ENCODE assay signal across 9 cellular contexts in genomic region chr22:29305836-29306174, GRCh38. TPM values are rescaled to one million over a fixed set of nuclear protein-coding genes. Genes with fewer than 3 reads are reported as not detected.
DNase-seq lines count a peak whose midpoint lies in the region; ATAC-seq and TF ChIP-seq lines count a peak whose summit lies in the region.
"Had no signal": no experiment of that assay in that cellular context is flagged by ENCODE, and none has a peak within 500 bp of the region (broad histone marks: within the 10 kb centered on the region; RNA-seq: fewer than 3 reads in every experiment).

No MANE protein-coding gene starts in this region.

- H3K27me3 ChIP-seq in CD8-positive, alpha-beta memory T cell (ENCODE audit: insufficient read depth, low read length, poor library complexity, severe bottlenecking), result peaks cover 8% of the 10 kb centered on the region
- H3K27me3 ChIP-seq in OCI-LY1 (ENCODE audit: insufficient read depth, low read length), result peaks cover 8% of the 10 kb centered on the region; the same call in 1 of the 2 replicates
- H3K27me3 ChIP-seq in effector memory CD4-positive, alpha-beta T cell (replicated peaks; ENCODE audit: control insufficient read depth, insufficient read depth, low read length, poor library complexity, severe bottlenecking), result no peaks in the 10 kb centered on the region

- H3K4me1 ChIP-seq in CD8-positive, alpha-beta memory T cell (ENCODE audit: insufficient read depth, low read length), result peaks cover 3% of the 10 kb centered on the region
- H3K4me1 ChIP-seq in OCI-LY1 (ENCODE audit: insufficient read depth, low read length, severe bottlenecking), result peaks cover 8% of the 10 kb centered on the region
- H3K4me1 ChIP-seq in effector memory CD4-positive, alpha-beta T cell (ENCODE audit: control insufficient read depth, insufficient read depth, low read length, poor library complexity, severe bottlenecking), result peaks cover 25% of the 10 kb centered on the region

- TF ChIP-seq CTCF in OCI-LY1 (IDR thresholded peaks at IDR 0.05; ENCODE audit: low read length), result no peak
- TF ChIP-seq CTCF in osteocyte (IDR thresholded peaks at IDR 0.05), result no peak

- H3K79me2 ChIP-seq in OCI-LY1 (ENCODE audit: insufficient read depth, low read length), result no peaks in the 10 kb centered on the region

- peak overlapping the region; percentile 50 for H3K4me2 ChIP-seq in OCI-LY1 (ENCODE audit: low read length)

- no peaks in the 10 kb centered on the region for H3K36me3 ChIP-seq in CD8-positive, alpha-beta memory T cell (ENCODE audit: insufficient read depth, low read length)
- H3K36me3 ChIP-seq in OCI-LY1 (ENCODE audit: insufficient read depth, low read length), result peaks cover 4% of the 10 kb centered on the region
- no peaks in the 10 kb centered on the region for H3K36me3 ChIP-seq in effector memory CD4-positive, alpha-beta T cell (ENCODE audit: control insufficient read depth, insufficient read depth, low read length)

- H3K27ac Mint-ChIP-seq in CD8-positive, alpha-beta memory T cell, result no peak overlapping the region
- H3K27ac Mint-ChIP-seq in osteocyte (ENCODE audit: unreplicated experiment), result peak overlapping the region; percentile 82

- H2AFZ ChIP-seq in OCI-LY1 (ENCODE audit: low read length), result no peak overlapping the region

- peaks cover 10 to 31% (median 12%) of the 10 kb centered on the region in 3 donors for H3K4me1 Mint-ChIP-seq in CD8-positive, alpha-beta memory T cell
- H3K4me1 Mint-ChIP-seq in osteocyte (ENCODE audit: unreplicated experiment), result peaks cover 53% of the 10 kb centered on the region

- POLR2A ChIA-PET in CD8-positive, alpha-beta memory T cell (lab: Charles Lee), result no interaction called here

- H3K9me3 ChIP-seq in CD8-positive, alpha-beta memory T cell (ENCODE audit: low read length), result no peaks in the 10 kb centered on the region
- H3K9me3 ChIP-seq in OCI-LY1 (ENCODE audit: low read length), result no peaks in the 10 kb centered on the region
- H3K9me3 ChIP-seq in effector memory CD4-positive, alpha-beta T cell (ENCODE audit: control insufficient read depth, low read length), result no peaks in the 10 kb centered on the region

- peak overlapping the region; percentile 56 for H3K4me3 ChIP-seq in CD8-positive, alpha-beta memory T cell (ENCODE audit: low read length)
- no peak overlapping the region for H3K4me3 ChIP-seq in OCI-LY1 (ENCODE audit: low read depth, low read length, poor library complexity, severe bottlenecking)
- peak overlapping the region; percentile 73 for H3K4me3 ChIP-seq in effector memory CD4-positive, alpha-beta T cell (ENCODE audit: insufficient read depth, low read depth, low read length, poor library complexity, severe bottlenecking)

- DNase-seq in CD8-positive, alpha-beta memory T cell, result no peak
- DNase-seq in effector memory CD4-positive, alpha-beta T cell, result no peak
- DNase-seq in osteocyte (ENCODE audit: extremely low spot score, unreplicated experiment), result no peak
- DNase-seq in HuH-7.5 (ENCODE audit: low spot score), result no peak
- no peak for DNase-seq in stimulated activated CD4-positive, alpha-beta T cell treated with anti-CD3 and anti-CD28 coated beads, Interleukin-2, amount 100 ng/mL, for 48 hours
- DNase-seq: activated CD4-positive, alpha-beta T cell treated with anti-CD3 and anti-CD28 coated beads for 1 hour had no signal

- H3K9ac ChIP-seq in OCI-LY1 (ENCODE audit: low read length), result no peak overlapping the region

- H3K9me2 ChIP-seq in OCI-LY1 (ENCODE audit: low read depth, low read length), result no peaks in the 10 kb centered on the region

- H3K4me3 Mint-ChIP-seq in CD8-positive, alpha-beta memory T cell, result peak overlapping the region; percentile 72 to 88 (median 77)
- peak overlapping the region; percentile 81 for H3K4me3 Mint-ChIP-seq in osteocyte (ENCODE audit: unreplicated experiment)

- H3K27ac ChIP-seq in CD8-positive, alpha-beta memory T cell (ENCODE audit: low read depth, low read length), result no peak overlapping the region
- H3K27ac ChIP-seq in OCI-LY1 (ENCODE audit: low read depth, low read length, poor library complexity, severe bottlenecking), result no peak overlapping the region
- H3K27ac ChIP-seq in effector memory CD4-positive, alpha-beta T cell (ENCODE audit: insufficient read depth, low read length, poor library complexity, severe bottlenecking), result no peak overlapping the region

- CTCF ChIA-PET in CD8-positive, alpha-beta memory T cell (lab: Charles Lee), result no interaction called here

- no peaks in the 10 kb centered on the region for H3F3A ChIP-seq in OCI-LY1 (ENCODE audit: insufficient read depth, low read length)

- H3K36me3 Mint-ChIP-seq in CD8-positive, alpha-beta memory T cell, result peaks cover 0 to 8% (median 2%) of the 10 kb centered on the region in 3 donors
- H3K36me3 Mint-ChIP-seq in osteocyte (ENCODE audit: unreplicated experiment), result peaks cover 7% of the 10 kb centered on the region

- H4K20me1 ChIP-seq in OCI-LY1 (ENCODE audit: insufficient read depth, low read length), result no peaks in the 10 kb centered on the region

- ATAC-seq in GM18909 (IDR thresholded peaks at IDR 0.05; ENCODE audit: poor library complexity, unreplicated experiment) (no peak), HG03025 (IDR thresholded peaks at IDR 0.05; ENCODE audit: low FRiP score, unreplicated experiment) (no peak)

- peaks cover 9 to 17% of the 10 kb centered on the region in 2 donors for H3K27me3 Mint-ChIP-seq in CD8-positive, alpha-beta memory T cell
- no peaks in the 10 kb centered on the region for H3K27me3 Mint-ChIP-seq in osteocyte (ENCODE audit: unreplicated experiment)

- no peaks in the 10 kb centered on the region for H3K9me3 Mint-ChIP-seq in CD8-positive, alpha-beta memory T cell
- no peaks in the 10 kb centered on the region for H3K9me3 Mint-ChIP-seq in osteocyte (ENCODE audit: unreplicated experiment)

RNA-seq across cellular contexts. Expression of gene GAS2L1, which starts 0.6 kb away (rescaled TPM):
- total RNA-seq in CD8-positive, alpha-beta memory T cell, result under 1 TPM; 0.61 to 0.71 TPM
- polyA plus RNA-seq in CD8-positive, alpha-beta memory T cell, result 0.58 TPM
- total RNA-seq in osteocyte, result 21.6 and 22.3 TPM in 2 replicates

RNA-seq across cellular contexts. Expression of gene RASL10A, which starts 9.7 kb away (rescaled TPM):
- not detected for total RNA-seq in CD8-positive, alpha-beta memory T cell
- not detected for polyA plus RNA-seq in CD8-positive, alpha-beta memory T cell
- not detected in 2 replicates for total RNA-seq in osteocyte

RNA-seq across cellular contexts. Expression of gene EWSR1, which starts 37.7 kb away (rescaled TPM):
- 100 to 1,000 TPM; 312 to 327 TPM for total RNA-seq in CD8-positive, alpha-beta memory T cell
- polyA plus RNA-seq in CD8-positive, alpha-beta memory T cell, result 219 TPM
- total RNA-seq in osteocyte, result 218 and 228 TPM in 2 replicates

RNA-seq across cellular contexts. Expression of gene RHBDD3, which starts 38.0 kb away (rescaled TPM):
- 10 to 100 TPM; 37.9 to 41.0 TPM for total RNA-seq in CD8-positive, alpha-beta memory T cell
- polyA plus RNA-seq in CD8-positive, alpha-beta memory T cell, result 10.4 TPM
- 41.0 and 45.8 TPM in 2 replicates for total RNA-seq in osteocyte

Comparison
In these comparisons a context has a peak if more than half of its experiments do, and no peak if none do; other contexts are left out.
1. RNA of gene GAS2L1, which starts 0.6 kb away (total RNA-seq): 21.6 to 22.3 TPM in osteocyte; 0.61 to 0.71 TPM in CD8-positive, alpha-beta memory T cell; every median in the first group is over 10 times any median in the second.